Comparison of ENCODE assay signal across 16 cellular contexts in genomic region chr9:70488098-70488792, GRCh38.
A peak's percentile ranks its signal among the peaks of the same experiment; 100 is the strongest.
DNase-seq lines count a peak whose midpoint lies in the region; ATAC-seq and TF ChIP-seq lines count a peak whose summit lies in the region.
"Had no signal": no experiment of that assay in that cellular context is flagged by ENCODE, and none has a peak within 500 bp of the region (broad histone marks: within the 10 kb centered on the region; RNA-seq: fewer than 3 reads in every experiment).

No MANE protein-coding gene starts in this region.

- intact Hi-C loops in adrenal gland (cut with DNase I): loop anchor here (5.0 to 10.0 kb wide), 3 partner anchors 114 to 143 kb away; no protein-coding TSS in a partner anchor
- intact Hi-C loops in lower lobe of right lung (cut with DNase I): loop anchor here (10.0 kb wide), 2 partner anchors 117 to 133 kb away; no protein-coding TSS in a partner anchor
- intact Hi-C loops in thyroid gland (cut with DNase I): no loop called here

- H3K27ac ChIP-seq in adrenal gland: peak overlapping the region in 3 of 5 donors; percentile 7 to 82 (median 54)
- peak overlapping the region; percentile 50 for H3K27ac ChIP-seq in lower lobe of right lung
- peak overlapping the region; percentile 46 to 60 (median 60) for H3K27ac ChIP-seq in thyroid gland
- H3K27ac ChIP-seq: brain microvascular endothelial cell had no signal

- 71 to 80% (median 77%) methylated on average over 6 of the region's 6 CpGs for WGBS in adrenal gland, 4 donors
- 86 to 92% methylated on average over 6 of the region's 6 CpGs for WGBS in thyroid gland, 2 donors

- H3K27me3 ChIP-seq in adrenal gland (no peaks in the 10 kb centered on the region), lower lobe of right lung (ENCODE audit: low read depth) (no peaks in the 10 kb centered on the region), thyroid gland (no peaks in the 10 kb centered on the region)
- H3K27me3 ChIP-seq: brain microvascular endothelial cell had no signal

- H3K9me3 ChIP-seq in adrenal gland (replicated peaks in 1 of 3) (no peaks in the 10 kb centered on the region), lower lobe of right lung (no peaks in the 10 kb centered on the region), thyroid gland (no peaks in the 10 kb centered on the region)

- no peaks in the 10 kb centered on the region for H3K36me3 ChIP-seq in adrenal gland (replicated peaks in 1 of 2)
- H3K36me3 ChIP-seq in lower lobe of right lung: no peaks in the 10 kb centered on the region
- H3K36me3 ChIP-seq in thyroid gland: no peaks in the 10 kb centered on the region
- H3K36me3 ChIP-seq: brain microvascular endothelial cell had no signal

- DNase-seq in MV-4-11 (lab: John Stamatoyannopoulos, UW) (peak; percentile 63), adrenal gland (no peak), lower lobe of right lung (no peak), thyroid gland (no peak), DMS79 (lab: John Stamatoyannopoulos, UW) (no peak), occipital lobe (lab: John Stamatoyannopoulos, UW) (no peak)
- DNase-seq: activated CD4-positive, alpha-beta memory T cell treated with anti-CD3 and anti-CD28 coated beads for 36 hours; brain microvascular endothelial cell; naive thymus-derived CD4-positive, alpha-beta T cell; NCI-H187; NCI-H446 treated with DMSO at 0.1 percent for 48 hours; Right ventricle myocardium superior had no signal

- H3K4me3 ChIP-seq in adrenal gland (no peak overlapping the region), lower lobe of right lung (no peak overlapping the region), thyroid gland (replicated peaks in 1 of 3) (no peak overlapping the region)

- ATAC-seq in lower lobe of right lung: no peak
- ATAC-seq in GM19351 (IDR thresholded peaks at IDR 0.05; ENCODE audit: unreplicated experiment): no peak
- ATAC-seq: activated naive CD4-positive, alpha-beta T cell treated with anti-CD3 and anti-CD28 coated beads, Interleukin-2, amount 50 U/mL, for 72 hours; HepG2; naive thymus-derived CD4-positive, alpha-beta T cell; stimulated activated effector memory CD8-positive, alpha-beta T cell treated with anti-CD3 and anti-CD28 coated beads, Interleukin-12 subunit alpha, Interleukin-12 subunit beta, amount 100 ng/mL, for 72 hours had no signal

- no peak for TF ChIP-seq POLR2A in adrenal gland (IDR thresholded peaks at IDR 0.05)
- TF ChIP-seq POLR2A in thyroid gland (IDR thresholded peaks at IDR 0.05): no peak

- TF ChIP-seq CTCF in adrenal gland (IDR thresholded peaks at IDR 0.05): no peak
- TF ChIP-seq CTCF in lower lobe of right lung (IDR thresholded peaks at IDR 0.05): no peak
- no peak for TF ChIP-seq CTCF in thyroid gland (IDR thresholded peaks at IDR 0.05)

- H3K4me1 ChIP-seq in adrenal gland (replicated peaks in 1 of 2) (peaks cover 20 to 77% of the 10 kb centered on the region in 2 donors), lower lobe of right lung (peaks cover 58% of the 10 kb centered on the region), thyroid gland (peaks cover 19 to 33% of the 10 kb centered on the region in 2 donors)
